Comparison of ENCODE assay signal across 8 cellular contexts in the genomic region with DNA sequence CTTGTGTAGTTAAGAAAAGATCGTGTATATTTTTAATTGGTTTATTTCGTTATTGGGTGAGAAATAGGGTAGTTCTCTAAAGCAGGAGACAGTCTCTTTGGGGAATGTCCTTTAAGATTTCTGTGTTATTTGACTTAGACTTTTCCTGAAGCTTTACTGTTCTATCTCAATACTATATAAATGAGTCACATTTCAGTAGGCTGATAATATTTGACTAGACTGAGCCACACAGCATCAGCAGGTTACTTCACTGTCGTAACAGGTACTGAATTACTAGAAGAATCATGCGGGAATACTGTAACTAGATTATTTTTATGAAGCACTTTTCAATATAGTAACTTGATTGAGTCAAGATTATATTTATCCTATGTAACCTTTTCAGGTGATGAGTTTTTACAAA. TPM values are rescaled to one million over a fixed set of nuclear protein-coding genes. Genes with fewer than 3 reads are reported as not detected.
DNase-seq lines count a peak whose midpoint lies in the region; FAIRE-seq and TF ChIP-seq lines count a peak whose summit lies in the region.

No MANE protein-coding gene starts in this region.

- no peak for TF ChIP-seq CTCF in keratinocyte (optimal IDR thresholded peaks at IDR 0.05 in 1 of 3, IDR thresholded peaks at IDR 0.05 in 1 of 3, conservative IDR thresholded peaks at IDR 0.05 in 1 of 3; ENCODE audit: extremely low read depth in 1 of 3, insufficient read depth in 2 of 3, low read length in 3 of 3)
- TF ChIP-seq CTCF in transverse colon (IDR thresholded peaks at IDR 0.05), result no peak

- peaks cover 32% of the 10 kb centered on the region for H3K36me3 Mint-ChIP-seq in activated naive CD4-positive, alpha-beta T cell treated with anti-CD3 and anti-CD28 coated beads, Interleukin-2, amount 10 ng/mL, durations not matched to agents 7 days and 5 days
- no peaks in the 10 kb centered on the region for H3K36me3 Mint-ChIP-seq in activated CD4-positive, alpha-beta memory T cell treated with anti-CD3 and anti-CD28 coated beads for 36 hours

- H2AFZ ChIP-seq in keratinocyte (ENCODE audit: control insufficient read depth, low read length), result no peak overlapping the region

- no peak for DNase-seq in activated naive CD4-positive, alpha-beta T cell treated with anti-CD3 and anti-CD28 coated beads, Interleukin-2, amount 10 ng/mL, durations not matched to agents 7 days and 5 days
- DNase-seq in activated naive CD4-positive, alpha-beta T cell treated with Interleukin-2 at 50 U/mL for 16 hours, result no peak
- no peak for DNase-seq in activated CD4-positive, alpha-beta memory T cell treated with anti-CD3 and anti-CD28 coated beads for 36 hours
- no peak for DNase-seq in keratinocyte (ENCODE audit: low read depth, low spot score)
- DNase-seq in transverse colon, result no peak
- DNase-seq in H54 (ENCODE audit: insufficient read length, low spot score), result no peak
- no peak for DNase-seq in NCI-H1092 (lab: John Stamatoyannopoulos, UW)
- no peak for DNase-seq in hippocampal formation (lab: John Stamatoyannopoulos, UW)

- POLR2A ChIA-PET in activated CD4-positive, alpha-beta memory T cell treated with anti-CD3 and anti-CD28 coated beads for 36 hours (lab: Charles Lee), result interaction anchor here (0.6 to 3.0 kb wide), 4 partner anchors 17 to 169 kb away, joined by 3 to 14 read pairs (median 4); partner anchors contain the start of gene SDHAF4

- FAIRE-seq in keratinocyte (lab: Jason Lieb, UNC) (no peak), H54 (lab: Jason Lieb, UNC) (no peak)

- H3K27me3 ChIP-seq in keratinocyte (ENCODE audit: control insufficient read depth, extremely low read depth, insufficient read depth, low read length) (no peaks in the 10 kb centered on the region), transverse colon (no peaks in the 10 kb centered on the region)

- H3K4me1 Mint-ChIP-seq in activated naive CD4-positive, alpha-beta T cell treated with anti-CD3 and anti-CD28 coated beads, Interleukin-2, amount 10 ng/mL, durations not matched to agents 7 days and 5 days, result peaks cover 65% of the 10 kb centered on the region
- H3K4me1 Mint-ChIP-seq in activated CD4-positive, alpha-beta memory T cell treated with anti-CD3 and anti-CD28 coated beads for 36 hours (ENCODE audit: low read depth), result peaks cover 66% of the 10 kb centered on the region

- H3K27ac ChIP-seq in keratinocyte (ENCODE audit: control insufficient read depth, insufficient read depth, low read length) (no peak overlapping the region), transverse colon (peak overlapping the region in 3 of 4 donors; percentile 90 to 98 (median 96))

- 28 to 32% methylated on average over 4 of the region's 4 CpGs for WGBS in transverse colon (ENCODE audit: low coverage in 1 of 2), 2 donors

- H3K4me3 ChIP-seq in keratinocyte (ENCODE audit: control insufficient read depth in 2 of 3, extremely low read depth in 1 of 3, insufficient read depth in 2 of 3, low read depth in 1 of 3, low read length in 3 of 3), result peak overlapping the region; percentile 68 to 96 (median 75)
- H3K4me3 ChIP-seq in transverse colon, result peak overlapping the region in 3 of 4 donors; percentile 65 to 91 (median 84)

- H3K36me3 ChIP-seq in keratinocyte (ENCODE audit: control insufficient read depth in 2 of 2, extremely low read depth in 1 of 2, insufficient read depth in 2 of 2, low read length in 2 of 2) (no peaks in the 10 kb centered on the region), transverse colon (no peaks in the 10 kb centered on the region)

- in situ Hi-C loops in transverse colon (cut with MboI; ENCODE audit: low pct_ligation_motif_present in 1 of 4, low pct_unique_long_range_greater_than_20kb in 1 of 4, low sequenced_read_pairs in 3 of 4), result loop anchor here in 1 of 4 donors (25.0 kb wide), 1 partner anchor 257 kb away; the partner anchor contains the start of gene FAM135A

- H3K4me1 ChIP-seq in keratinocyte (ENCODE audit: control insufficient read depth, extremely low read depth, insufficient read depth, low read length) (peaks cover 15% of the 10 kb centered on the region), transverse colon (peaks cover 5 to 58% (median 33%) of the 10 kb centered on the region in 4 donors)

- H3K9me3 ChIP-seq in keratinocyte (ENCODE audit: control insufficient read depth, low read depth, low read length), result no peaks in the 10 kb centered on the region
- H3K9me3 ChIP-seq in transverse colon, result no peaks in the 10 kb centered on the region

- no peaks in the 10 kb centered on the region for H3K9me3 Mint-ChIP-seq in activated naive CD4-positive, alpha-beta T cell treated with anti-CD3 and anti-CD28 coated beads, Interleukin-2, amount 10 ng/mL, durations not matched to agents 7 days and 5 days
- H3K9me3 Mint-ChIP-seq in activated CD4-positive, alpha-beta memory T cell treated with anti-CD3 and anti-CD28 coated beads for 36 hours, result no peaks in the 10 kb centered on the region

- CTCF ChIA-PET in activated naive CD4-positive, alpha-beta T cell treated with anti-CD3 and anti-CD28 coated beads, Interleukin-2, amount 10 ng/mL, durations not matched to agents 7 days and 5 days (lab: Charles Lee), result interaction anchor here (1.2 to 3.0 kb wide), 3 partner anchors 16 to 149 kb away, joined by 3 to 14 read pairs (median 4); no protein-coding TSS in a partner anchor
- CTCF ChIA-PET in activated CD4-positive, alpha-beta memory T cell treated with anti-CD3 and anti-CD28 coated beads for 36 hours (lab: Charles Lee), result interaction anchor here (2.9 kb wide), 2 partner anchors 18 to 287 kb away, joined by 10 to 19 read pairs; no protein-coding TSS in a partner anchor

- H3K4me2 ChIP-seq in keratinocyte (ENCODE audit: control insufficient read depth, extremely low read depth, insufficient read depth, low read depth, low read length), result peak overlapping the region; percentile 98

- dilution Hi-C loops in keratinocyte (cut with MboI; ENCODE audit: extremely low pct_ligation_motif_present, low sequenced_read_pairs), result no loop called here

- H3K4me3 Mint-ChIP-seq in activated naive CD4-positive, alpha-beta T cell treated with anti-CD3 and anti-CD28 coated beads, Interleukin-2, amount 10 ng/mL, durations not matched to agents 7 days and 5 days, result peak overlapping the region; percentile 95
- peak overlapping the region; percentile 80 for H3K4me3 Mint-ChIP-seq in activated CD4-positive, alpha-beta memory T cell treated with anti-CD3 and anti-CD28 coated beads for 36 hours

- peaks cover 13% of the 10 kb centered on the region for H3K79me2 ChIP-seq in keratinocyte (ENCODE audit: control insufficient read depth, insufficient read depth, low read length)

- intact Hi-C loops in activated CD4-positive, alpha-beta memory T cell treated with anti-CD3 and anti-CD28 coated beads for 36 hours (cut with micrococcal nuclease), result loop anchor here (1.0 to 5.0 kb wide), 3 partner anchors 15 to 872 kb away; partner anchors contain the start of genes LMBRD1 and OGFRL1
- intact Hi-C loops in transverse colon (cut with DNase I; ENCODE audit: low total_unique reads), result no loop called here

- H3K9ac ChIP-seq in keratinocyte (ENCODE audit: control insufficient read depth, extremely low read depth, insufficient read depth, low read length), result no peak overlapping the region

- H4K20me1 ChIP-seq in keratinocyte (ENCODE audit: control insufficient read depth, extremely low read depth, insufficient read depth, low read length), result no peaks in the 10 kb centered on the region

- H3K27me3 Mint-ChIP-seq in activated naive CD4-positive, alpha-beta T cell treated with anti-CD3 and anti-CD28 coated beads, Interleukin-2, amount 10 ng/mL, durations not matched to agents 7 days and 5 days, result no peaks in the 10 kb centered on the region
- H3K27me3 Mint-ChIP-seq in activated CD4-positive, alpha-beta memory T cell treated with anti-CD3 and anti-CD28 coated beads for 36 hours, result no peaks in the 10 kb centered on the region

- H3K9me1 ChIP-seq in keratinocyte (ENCODE audit: control insufficient read depth, extremely low read depth, insufficient read depth, low read length), result no peaks in the 10 kb centered on the region

- no peak for TF ChIP-seq EP300 in transverse colon (IDR thresholded peaks at IDR 0.05; ENCODE audit: low read depth)

- peak overlapping the region; percentile 82 for H3K27ac Mint-ChIP-seq in activated naive CD4-positive, alpha-beta T cell treated with anti-CD3 and anti-CD28 coated beads, Interleukin-2, amount 10 ng/mL, durations not matched to agents 7 days and 5 days
- H3K27ac Mint-ChIP-seq in activated CD4-positive, alpha-beta memory T cell treated with anti-CD3 and anti-CD28 coated beads for 36 hours, result no peak overlapping the region

- TF ChIP-seq POLR2A in transverse colon (IDR thresholded peaks at IDR 0.05) (peak; percentile 32), H54 (IDR thresholded peaks at IDR 0.05; ENCODE audit: low read depth, low read length) (no peak)

RNA-seq across cellular contexts. Expression of gene SMAP1, which starts 1.4 kb away (rescaled TPM):
- 10 to 100 TPM; 23.6 to 24.2 TPM for total RNA-seq in activated CD4-positive, alpha-beta memory T cell treated with anti-CD3 and anti-CD28 coated beads for 36 hours
- polyA plus RNA-seq in keratinocyte, result 12.2 to 16.5 TPM (median 16.2 TPM) in 3 replicates
- 38.6 TPM for polyA plus RNA-seq in keratinocyte (2011; ENCODE audit: low read depth)
- 16.6 and 26.8 TPM in 2 replicates for polyA plus RNA-seq in keratinocyte (2011; cell fraction: cytosol; rRNA removed)
- 13.1 and 15.0 TPM in 2 replicates for polyA plus RNA-seq in keratinocyte (2011; cell fraction: nucleus; rRNA removed)
- 14.8 and 21.3 TPM in 2 replicates for polyA plus RNA-seq in keratinocyte (2012; ENCODE audit: low replicate concordance)
- polyA minus RNA-seq in keratinocyte, result 13.1 to 17.0 TPM (median 13.1 TPM) in 3 replicates
- polyA minus RNA-seq in keratinocyte (2011; cell fraction: cytosol; rRNA and poly(A)+ RNA removed), result 13.0 TPM
- polyA minus RNA-seq in keratinocyte (2011; cell fraction: nucleus; rRNA and poly(A)+ RNA removed), result 7.8 and 13.2 TPM in 2 replicates
- total RNA-seq in transverse colon, result 10 to 100 TPM; 10.3 to 49.3 (median 35.3) TPM
